11 cellular contexts compared by ENCODE assay signal in genomic region chr3:111980716-111981456, GRCh38. TPM values are rescaled to one million over a fixed set of nuclear protein-coding genes. Genes with fewer than 3 reads are reported as not detected.
DNase-seq lines count a peak whose midpoint lies in the region; ATAC-seq, FAIRE-seq and TF ChIP-seq lines count a peak whose summit lies in the region.
"Had no signal": no experiment of that assay in that cellular context is flagged by ENCODE, and none has a peak within 500 bp of the region (broad histone marks: within the 10 kb centered on the region; RNA-seq: fewer than 3 reads in every experiment).

No MANE protein-coding gene starts in this region.

- H3K9me1 ChIP-seq in endothelial cell of umbilical vein (replicated peaks; ENCODE audit: control insufficient read depth, extremely low read depth, insufficient read depth, low read length), result no peaks in the 10 kb centered on the region

- peaks cover 71% of the 10 kb centered on the region for H3K79me2 ChIP-seq in HCT116 (ENCODE audit: insufficient read depth, low read length)
- peaks cover 41% of the 10 kb centered on the region for H3K79me2 ChIP-seq in endothelial cell of umbilical vein (ENCODE audit: control insufficient read depth, insufficient read depth, low read length)

- H3K36me3 ChIP-seq in HCT116 (ENCODE audit: control insufficient read depth in 1 of 2, insufficient read depth in 2 of 2, low read length in 2 of 2) (peaks cover 34 to 49% of the 10 kb centered on the region in 2 experiments), endothelial cell of umbilical vein (ENCODE audit: control insufficient read depth in 2 of 2, extremely low read depth in 1 of 2, insufficient read depth in 2 of 2, low read length in 2 of 2) (peaks cover 0 to 4% of the 10 kb centered on the region in 2 experiments), H7 (replicated peaks; ENCODE audit: control insufficient read depth, insufficient read depth, low read length) (no peaks in the 10 kb centered on the region)

- dilution Hi-C loops in endothelial cell of umbilical vein (cut with MboI; ENCODE audit: extremely low pct_ligation_motif_present, low sequenced_read_pairs), result no loop called here

- H2AFZ ChIP-seq in HCT116 (ENCODE audit: low read depth, low read length, poor library complexity, severe bottlenecking) (no peak overlapping the region), endothelial cell of umbilical vein (ENCODE audit: low read depth, low read length) (no peak overlapping the region)

- no peak for TF ChIP-seq RAD21 in HCT116 (IDR thresholded peaks at IDR 0.05; ENCODE audit: low read depth)

- no peak for ATAC-seq in HCT116
- ATAC-seq in HG03354 (IDR thresholded peaks at IDR 0.05; ENCODE audit: poor library complexity, severe bottlenecking, unreplicated experiment), result no peak
- ATAC-seq in HG03469 (IDR thresholded peaks at IDR 0.05; ENCODE audit: unreplicated experiment), result no peak
- ATAC-seq: activated CD4-positive, CD25-positive, alpha-beta regulatory T cell treated with anti-CD3 and anti-CD28 coated beads, Interleukin-2, amount 50 U/mL, for 24 hours had no signal

- intact Hi-C loops in HCT116 (cut with micrococcal nuclease) (no loop called here), endothelial cell of umbilical vein (cut with micrococcal nuclease) (no loop called here)

- TF ChIP-seq POLR2A in HCT116 (IDR thresholded peaks at IDR 0.05; ENCODE audit: borderline replicate concordance, extremely low read depth, insufficient read depth, insufficient read length) (no peak), endothelial cell of umbilical vein (IDR thresholded peaks at IDR 0.05; ENCODE audit: low read depth, low read length) (no peak)

- H3K9me3 ChIP-seq in HCT116 (ENCODE audit: control insufficient read depth in 1 of 2, insufficient read depth in 1 of 2, low read depth in 1 of 2, low read length in 2 of 2) (no peaks in the 10 kb centered on the region), endothelial cell of umbilical vein (replicated peaks; ENCODE audit: control insufficient read depth, insufficient read depth, low read length) (no peaks in the 10 kb centered on the region)

- no peak for FAIRE-seq in endothelial cell of umbilical vein (lab: Jason Lieb, UNC)

- H3K9me2 ChIP-seq in HCT116 (ENCODE audit: insufficient read depth), result no peaks in the 10 kb centered on the region

- TF ChIP-seq CTCF in HCT116 (IDR thresholded peaks at IDR 0.05 in 2 of 3, conservative IDR thresholded peaks at IDR 0.05 in 1 of 3; ENCODE audit: borderline replicate concordance in 1 of 3, insufficient read depth in 1 of 3, low read depth in 2 of 3, low read length in 2 of 3), result no peak
- no peak for TF ChIP-seq CTCF in endothelial cell of umbilical vein (IDR thresholded peaks at IDR 0.05; ENCODE audit: extremely low read depth in 1 of 2, insufficient read depth in 1 of 2, low read depth in 1 of 2, low read length in 2 of 2)

- POLR2A ChIA-PET in HCT116 (lab: Charles Lee) (interaction anchor here (1.4 to 2.6 kb wide), 2 partner anchors 14 to 21 kb away, joined by 4 to 11 read pairs; no protein-coding TSS in a partner anchor), endothelial cell of umbilical vein (lab: Charles Lee) (no interaction called here)

- H3K4me2 ChIP-seq in HCT116 (ENCODE audit: low read length), result peak overlapping the region; percentile 81
- H3K4me2 ChIP-seq in endothelial cell of umbilical vein (ENCODE audit: insufficient read depth, low read length), result peak overlapping the region; percentile 93

- RAD21 ChIA-PET in HCT116 (lab: Charles Lee; ENCODE audit: low non-redundant PET in 1 of 2, low total read pairs in 2 of 2, uncharacterized antibody in 2 of 2, unreplicated experiment in 2 of 2), result no interaction called here

- H3K27ac ChIP-seq in HCT116 (ENCODE audit: low read depth, low read length) (peak overlapping the region; percentile 90), endothelial cell of umbilical vein (ENCODE audit: insufficient read depth, low read depth, low read length) (no peak overlapping the region)

- DNase-seq in HCT116 (ENCODE audit: low read depth, low spot score) (no peak), endothelial cell of umbilical vein (ENCODE audit: low read depth, low spot score) (no peak), H7 (no peak), hippocampal formation (lab: John Stamatoyannopoulos, UW) (no peak)
- DNase-seq in activated CD4-positive, alpha-beta T cell treated with anti-CD3 and anti-CD28 coated beads for 48 hours, result peak; percentile 53
- DNase-seq in stimulated activated CD4-positive, alpha-beta T cell treated with anti-CD3 and anti-CD28 coated beads, Interleukin-4, amount 100 ng/mL, for 1 hour, result peak; percentile 61

- BruUV-seq in HCT116 (replicated peaks; lab: Mats Ljungman, UMichigan) (no TSS peak), endothelial cell of umbilical vein (replicated peaks; lab: Mats Ljungman, UMichigan) (no TSS peak)

- CTCF ChIA-PET in HCT116 (lab: Charles Lee) (interaction anchor here (3.2 kb wide), 1 partner anchor 14 kb away, joined by 29 read pairs; no protein-coding TSS in a partner anchor), endothelial cell of umbilical vein (lab: Charles Lee) (interaction anchor here (1.1 to 6.3 kb wide), 6 partner anchors 8 to 266 kb away, joined by 3 to 50 read pairs (median 22); no protein-coding TSS in a partner anchor)

- H3K9ac ChIP-seq in HCT116 (ENCODE audit: low read length) (peak overlapping the region; percentile 3; the same call in 1 of the 2 replicates), endothelial cell of umbilical vein (replicated peaks; ENCODE audit: extremely low read depth, insufficient read depth, low read length) (no peak overlapping the region)

- peaks cover 2% of the 10 kb centered on the region; the same call in 1 of the 2 replicates for H4K20me1 ChIP-seq in HCT116 (ENCODE audit: insufficient read depth)
- H4K20me1 ChIP-seq in endothelial cell of umbilical vein (replicated peaks; ENCODE audit: control insufficient read depth, extremely low read depth, insufficient read depth, low read length), result no peaks in the 10 kb centered on the region

- H3K27me3 ChIP-seq in HCT116 (ENCODE audit: insufficient read depth, low read length) (no peaks in the 10 kb centered on the region), endothelial cell of umbilical vein (ENCODE audit: control insufficient read depth in 2 of 2, insufficient read depth in 2 of 2, low read length in 2 of 2) (no peaks in the 10 kb centered on the region), H7 (ENCODE audit: control insufficient read depth, insufficient read depth, low read length) (no peaks in the 10 kb centered on the region)

- H3K4me1 ChIP-seq in HCT116 (ENCODE audit: control insufficient read depth in 1 of 2, insufficient read depth in 2 of 2, low read length in 2 of 2) (peaks cover 25 to 33% of the 10 kb centered on the region in 2 experiments), endothelial cell of umbilical vein (ENCODE audit: control insufficient read depth, extremely low read depth, insufficient read depth, low read length) (peaks cover 21% of the 10 kb centered on the region)

- H3K4me3 ChIP-seq in HCT116 (replicated peaks in 1 of 2; ENCODE audit: low read depth in 1 of 2, low read length in 2 of 2) (peak overlapping the region; percentile 77 to 78; a peak in 2 of 4 replicates), endothelial cell of umbilical vein (replicated peaks in 1 of 3; ENCODE audit: insufficient read depth in 1 of 3, low read depth in 1 of 3, low read length in 3 of 3) (no peak overlapping the region), H7 (ENCODE audit: insufficient read depth, low read depth, low read length) (no peak overlapping the region)

TF ChIP-seq in HCT116, 20 proteins besides CTCF, POLR2A, EP300 and RAD21 (continues in another document):
- TF ChIP-seq CBX3 (IDR thresholded peaks at IDR 0.05; ENCODE audit: low read depth) (no peak), JUND (IDR thresholded peaks at IDR 0.05) (no peak)

TF ChIP-seq in endothelial cell of umbilical vein, 7 proteins besides CTCF, POLR2A, EP300 and RAD21 (continues in another document):
- TF ChIP-seq FOS (IDR thresholded peaks at IDR 0.05; ENCODE audit: borderline replicate concordance, insufficient read depth, low read length), result no peak

RNA-seq across cellular contexts. Expression of gene ABHD10, which starts 2.1 kb away (rescaled TPM):
- total RNA-seq in HCT116 (2021; ENCODE audit: unreplicated experiment) (295 TPM), endothelial cell of umbilical vein (26.2 and 37.0 TPM in 2 replicates)
- 142 and 150 TPM in 2 replicates for polyA plus RNA-seq in HCT116 (2012)
- 8.9 and 10.0 TPM in 2 replicates for polyA plus RNA-seq in endothelial cell of umbilical vein
- 14.8 and 17.3 TPM in 2 replicates for polyA plus RNA-seq in endothelial cell of umbilical vein (2011; cell fraction: cytosol; rRNA removed)
- 19.6 and 20.6 TPM in 2 replicates for polyA plus RNA-seq in endothelial cell of umbilical vein (2011; cell fraction: nucleus; rRNA removed)
- 26.8 and 33.5 TPM in 2 replicates for polyA plus RNA-seq in endothelial cell of umbilical vein (2012)
- polyA minus RNA-seq in endothelial cell of umbilical vein, result 15.7 and 20.7 TPM in 2 replicates
- polyA minus RNA-seq in endothelial cell of umbilical vein (2011; cell fraction: cytosol; rRNA and poly(A)+ RNA removed), result 22.8 TPM
- 12.6 and 18.0 TPM in 2 replicates for polyA minus RNA-seq in endothelial cell of umbilical vein (2011; cell fraction: nucleus; rRNA and poly(A)+ RNA removed)
- 34.4 and 36.1 TPM in 2 replicates for total RNA-seq in H7 (2014; rRNA removed; shearing (Covaris generic))

RNA-seq across cellular contexts. Expression of gene TAGLN3, which starts 17.8 kb away (rescaled TPM):
- 0.64 TPM for total RNA-seq in HCT116 (2021; ENCODE audit: unreplicated experiment)
- polyA plus RNA-seq in HCT116 (2012), result 0.35 and 0.47 TPM in 2 replicates
- total RNA-seq in endothelial cell of umbilical vein, result not detected in 2 replicates
- not detected in 2 replicates for polyA plus RNA-seq in endothelial cell of umbilical vein
- 0.13 TPM in 1 of 2 replicates, not detected in the other for polyA plus RNA-seq in endothelial cell of umbilical vein (2011; cell fraction: cytosol; rRNA removed)
- not detected in 2 replicates for polyA plus RNA-seq in endothelial cell of umbilical vein (2011; cell fraction: nucleus; rRNA removed)
- not detected in 2 replicates for polyA plus RNA-seq in endothelial cell of umbilical vein (2012)
- not detected in 2 replicates for polyA minus RNA-seq in endothelial cell of umbilical vein
- polyA minus RNA-seq in endothelial cell of umbilical vein (2011; cell fraction: cytosol; rRNA and poly(A)+ RNA removed), result not detected
- 0.38 TPM in 1 of 2 replicates, not detected in the other for polyA minus RNA-seq in endothelial cell of umbilical vein (2011; cell fraction: nucleus; rRNA and poly(A)+ RNA removed)
- 3.5 and 4.5 TPM in 2 replicates for total RNA-seq in H7 (2014; rRNA removed; shearing (Covaris generic))
- total RNA-seq: MCF 10A, posterior vena cava had no signal

RNA-seq across cellular contexts. Expression of gene TMPRSS7, which starts 53.6 kb away (rescaled TPM):
- total RNA-seq in HCT116 (2021; ENCODE audit: unreplicated experiment), result not detected
- polyA plus RNA-seq in HCT116 (2012), result 0.04 TPM in 1 of 2 replicates, not detected in the other
- total RNA-seq in endothelial cell of umbilical vein, result not detected in 2 replicates
- polyA plus RNA-seq in endothelial cell of umbilical vein, result 0.05 TPM in 1 of 2 replicates, not detected in the other
- polyA plus RNA-seq in endothelial cell of umbilical vein (2011; cell fraction: cytosol; rRNA removed), result 0.03 TPM in 1 of 2 replicates, not detected in the other
- polyA plus RNA-seq in endothelial cell of umbilical vein (2011; cell fraction: nucleus; rRNA removed), result 0.06 TPM in 1 of 2 replicates, not detected in the other
- not detected in 2 replicates for polyA plus RNA-seq in endothelial cell of umbilical vein (2012)
- not detected in 2 replicates for polyA minus RNA-seq in endothelial cell of umbilical vein
- not detected for polyA minus RNA-seq in endothelial cell of umbilical vein (2011; cell fraction: cytosol; rRNA and poly(A)+ RNA removed)
- polyA minus RNA-seq in endothelial cell of umbilical vein (2011; cell fraction: nucleus; rRNA and poly(A)+ RNA removed), result not detected in 2 replicates
- not detected in 2 replicates for total RNA-seq in H7 (2014; rRNA removed; shearing (Covaris generic))
- total RNA-seq: MCF 10A, posterior vena cava had no signal

Comparison
In these comparisons a context has a peak if more than half of its experiments do, and no peak if none do; other contexts are left out.
1. DNase-seq: peak in activated CD4-positive, alpha-beta T cell treated with anti-CD3 and anti-CD28 coated beads for 48 hours (single experiment) and stimulated activated CD4-positive, alpha-beta T cell treated with anti-CD3 and anti-CD28 coated beads, Interleukin-4, amount 100 ng/mL, for 1 hour (single experiment); none in HCT116 (single experiment), endothelial cell of umbilical vein (single experiment), H7 (single experiment) and hippocampal formation (0 of 2).
2. H3K4me3 ChIP-seq: peak in HCT116 (2 of 2); none in endothelial cell of umbilical vein (0 of 3) and H7 (single experiment).